In the genomic region with DNA sequence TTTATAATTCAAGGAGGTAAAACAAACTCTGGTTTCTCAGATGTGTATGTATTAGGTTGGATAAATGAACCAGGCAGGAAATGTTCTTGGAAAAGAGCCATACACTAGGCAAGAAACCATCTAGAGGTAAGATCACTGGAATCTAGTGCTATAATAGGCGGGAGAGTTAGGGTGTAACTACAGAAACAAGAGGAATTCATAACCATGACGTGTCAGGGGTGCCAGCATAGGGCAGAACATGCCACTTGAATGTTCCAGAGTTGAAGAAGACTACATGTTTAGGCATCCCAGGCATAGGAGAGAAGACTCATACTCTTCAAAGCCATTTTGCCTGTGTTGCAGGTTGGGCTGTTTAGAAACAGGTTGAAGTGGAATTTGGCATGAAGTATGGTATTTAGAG, we compare ENCODE assay signal across 29 cellular contexts.
"Had no signal": no experiment of that assay in that cellular context is flagged by ENCODE, and none has a peak within 500 bp of the region (broad histone marks: within the 10 kb centered on the region; RNA-seq: fewer than 3 reads in every experiment).

No MANE protein-coding gene starts in this region.

- FAIRE-seq: frontal cortex, kidney, urothelium cell line had no signal

- H3K36me3 Mint-ChIP-seq: immature natural killer cell; naive thymus-derived CD4-positive, alpha-beta T cell; neural progenitor cell; type B pancreatic cell had no signal

- H3K9ac ChIP-seq: neural progenitor cell, parathyroid adenoma had no signal

- H3K4me1 Mint-ChIP-seq: endodermal cell; immature natural killer cell; naive thymus-derived CD4-positive, alpha-beta T cell had no signal

- H3K4me3 Mint-ChIP-seq: endodermal cell; immature natural killer cell; naive thymus-derived CD4-positive, alpha-beta T cell; nephron; neural progenitor cell; type B pancreatic cell had no signal

- ATAC-seq: left lobe of liver; naive thymus-derived CD4-positive, alpha-beta T cell; right lobe of liver had no signal

- H3K27me3 ChIP-seq: dorsolateral prefrontal cortex, esophagus muscularis mucosa, neural progenitor cell, right lobe of liver, stomach, tibial artery had no signal

- H3K27ac ChIP-seq: dorsolateral prefrontal cortex, esophagus muscularis mucosa, neural progenitor cell, parathyroid adenoma, right lobe of liver, stomach, tibial artery had no signal

- DNase-seq: cerebellar nuclear complex; dorsolateral prefrontal cortex; effector CD4-positive, alpha-beta T cell; endodermal cell; hypothalamus; immature natural killer cell; kidney; mesenchymal stem cell; midbrain; naive thymus-derived CD4-positive, alpha-beta T cell; right lobe of liver; stimulated activated CD4-positive, alpha-beta T cell treated with anti-CD3 and anti-CD28 coated beads, Interleukin-12 subunit alpha, Interleukin-12 subunit beta, amount 100 ng/mL, for 4 hours; stimulated activated CD4-positive, alpha-beta T cell treated with anti-CD3 and anti-CD28 coated beads, Interleukin-1b, Interleukin-23, amount 100 ng/mL, for 48 hours; stimulated activated CD4-positive, alpha-beta T cell treated with anti-CD3 and anti-CD28 coated beads, Interleukin-4, amount 100 ng/mL, for 1 hour; stimulated activated CD8-positive, alpha-beta memory T cell treated with anti-CD3 and anti-CD28 coated beads, Interleukin-4, amount 100 ng/mL, for 48 hours; stimulated activated naive CD4-positive, alpha-beta T cell treated with Interleukin-2 at 50 U/mL for 16 hours; stomach; tibial artery had no signal

- H3K79me2 ChIP-seq: parathyroid adenoma had no signal

- H3K36me3 ChIP-seq: esophagus muscularis mucosa, neural progenitor cell, right lobe of liver, stomach, tibial artery had no signal

- H3K9me3 ChIP-seq: esophagus muscularis mucosa, right lobe of liver, stomach, tibial artery had no signal

- H3K4me2 ChIP-seq: neural progenitor cell, smooth muscle cell had no signal

- H3K27ac Mint-ChIP-seq: endodermal cell; immature natural killer cell; naive thymus-derived CD4-positive, alpha-beta T cell; nephron; progenitor cell of endocrine pancreas; type B pancreatic cell had no signal

- H3K4me1 ChIP-seq: esophagus muscularis mucosa, neural progenitor cell, parathyroid adenoma, right lobe of liver, stomach, tibial artery had no signal

- H3K4me3 ChIP-seq: dorsolateral prefrontal cortex, esophagus muscularis mucosa, lung, neural progenitor cell, right lobe of liver, smooth muscle cell, stomach, tibial artery had no signal
